ENCODE assay signal across 21 cellular contexts in genomic region chr11:13942908-13943505, GRCh38. TPM values are rescaled to one million over a fixed set of nuclear protein-coding genes. Genes with fewer than 3 reads are reported as not detected.
A peak's percentile ranks its signal among the peaks of the same experiment; 100 is the strongest.
DNase-seq lines count a peak whose midpoint lies in the region; ATAC-seq, FAIRE-seq and TF ChIP-seq lines count a peak whose summit lies in the region.
"Had no signal": no experiment of that assay in that cellular context is flagged by ENCODE, and none has a peak within 500 bp of the region (broad histone marks: within the 10 kb centered on the region; RNA-seq: fewer than 3 reads in every experiment).

No MANE protein-coding gene starts in this region.

- TF ChIP-seq CTCF in RWPE2 (IDR thresholded peaks at IDR 0.05; ENCODE audit: poor library complexity, severe bottlenecking) (no peak), smooth muscle cell (IDR thresholded peaks at IDR 0.05; ENCODE audit: borderline replicate concordance, insufficient read depth, poor library complexity, severe bottlenecking) (no peak)

- no peaks in the 10 kb centered on the region for H4K20me1 ChIP-seq in smooth muscle cell (ENCODE audit: low read depth)

- no peak overlapping the region for H2AFZ ChIP-seq in smooth muscle cell (ENCODE audit: low read depth)

- H3K4me1 ChIP-seq in RWPE2 (ENCODE audit: insufficient read depth, poor library complexity, severe bottlenecking) (peaks cover 21% of the 10 kb centered on the region), smooth muscle cell (ENCODE audit: low read depth) (peaks cover 4% of the 10 kb centered on the region)
- H3K4me1 ChIP-seq: heart right ventricle, upper lobe of left lung had no signal

- DNase-seq in H54 (ENCODE audit: insufficient read length, low spot score) = peak; percentile 31
- no peak for DNase-seq in RWPE2 (ENCODE audit: low spot score)
- peak; percentile 33 for DNase-seq in fibroblast of gingiva (ENCODE audit: low read depth)
- no peak for DNase-seq in smooth muscle cell (lab: John Stamatoyannopoulos, UW; ENCODE audit: unreplicated experiment)
- DNase-seq in stimulated activated CD4-positive, alpha-beta T cell treated with anti-CD3 and anti-CD28 coated beads, Interleukin-15, amount 100 ng/mL, for 24 hours = no peak
- DNase-seq in NAMALWA (ENCODE audit: low spot score) = no peak
- DNase-seq in stimulated activated CD4-positive, alpha-beta T cell treated with anti-CD3 and anti-CD28 coated beads, Interleukin-2, amount 100 ng/mL, for 24 hours = no peak
- DNase-seq: activated CD4-positive, alpha-beta memory T cell treated with anti-CD3 and anti-CD28 coated beads, Interleukin-2, amount 10 ng/mL, durations not matched to agents 7 days and 5 days; CD4-positive, alpha-beta T cell; effector memory CD8-positive, alpha-beta T cell; GOT3; heart right ventricle; Kasumi-1; left cardiac atrium; NCI-H187 treated with DMSO at 0.1 percent for 48 hours; NCI-H82; SHP77 treated with DMSO at 0.1 percent for 48 hours; stimulated activated CD4-positive, alpha-beta T cell treated with anti-CD3 and anti-CD28 coated beads, Interleukin-2, amount 100 ng/mL, for 48 hours; upper lobe of left lung had no signal

- TF ChIP-seq POLR2A in H54 (IDR thresholded peaks at IDR 0.05; ENCODE audit: low read depth, low read length) = no peak

- no peaks in the 10 kb centered on the region for H3K79me2 ChIP-seq in smooth muscle cell (ENCODE audit: low read depth)

- ATAC-seq in RWPE2 (ENCODE audit: low read depth) = peak; percentile 90
- ATAC-seq: effector memory CD8-positive, alpha-beta T cell; heart right ventricle; left cardiac atrium; stimulated activated effector memory CD8-positive, alpha-beta T cell treated with anti-CD3 and anti-CD28 coated beads, Interleukin-12 subunit alpha, Interleukin-12 subunit beta, amount 100 ng/mL, for 72 hours had no signal

- H3K36me3 ChIP-seq in RWPE2 (ENCODE audit: low read depth) (no peaks in the 10 kb centered on the region), smooth muscle cell (ENCODE audit: low read depth) (no peaks in the 10 kb centered on the region)
- H3K36me3 ChIP-seq: heart right ventricle, upper lobe of left lung had no signal

- no peaks in the 10 kb centered on the region for H3K27me3 ChIP-seq in RWPE2 (ENCODE audit: insufficient read depth, poor library complexity, severe bottlenecking)
- no peaks in the 10 kb centered on the region for H3K27me3 ChIP-seq in smooth muscle cell (ENCODE audit: low read depth)
- H3K27me3 ChIP-seq: upper lobe of left lung had no signal

- H3K4me3 ChIP-seq in RWPE2 (ENCODE audit: severe bottlenecking) (no peak overlapping the region), smooth muscle cell (no peak overlapping the region)
- H3K4me3 ChIP-seq: heart right ventricle, upper lobe of left lung had no signal

- H3K9ac ChIP-seq in smooth muscle cell (ENCODE audit: low read depth) = no peak overlapping the region

- H3K27ac ChIP-seq in RWPE2 (ENCODE audit: poor library complexity, severe bottlenecking) (no peak overlapping the region), smooth muscle cell (ENCODE audit: low read depth) (no peak overlapping the region)
- H3K27ac ChIP-seq: heart right ventricle, upper lobe of left lung had no signal

- H3F3A ChIP-seq in smooth muscle cell (ENCODE audit: low read depth) = peaks cover 6% of the 10 kb centered on the region

- peak; percentile 58 for FAIRE-seq in H54 (lab: Jason Lieb, UNC)

- H3K9me3 ChIP-seq in RWPE2 (ENCODE audit: severe bottlenecking) = no peaks in the 10 kb centered on the region
- H3K9me3 ChIP-seq in smooth muscle cell (replicated peaks; ENCODE audit: low read depth) = no peaks in the 10 kb centered on the region
- H3K9me3 ChIP-seq: upper lobe of left lung had no signal

- peak overlapping the region; percentile 29 for H3K4me2 ChIP-seq in smooth muscle cell

RNA-seq across cellular contexts. Expression of gene SPON1, which starts 19.5 kb away (rescaled TPM):
- 38.0 and 58.8 TPM in 2 replicates for total RNA-seq in smooth muscle cell
- 21.3 and 40.6 TPM in 2 replicates for polyA plus RNA-seq in smooth muscle cell
- total RNA-seq: G401 had no signal

Comparison
In these comparisons a context has a peak if more than half of its experiments do, and no peak if none do; other contexts are left out.
1. DNase-seq: peak in H54 (single experiment) and fibroblast of gingiva (single experiment); none in RWPE2 (single experiment), smooth muscle cell (single experiment), stimulated activated CD4-positive, alpha-beta T cell treated with anti-CD3 and anti-CD28 coated beads, Interleukin-15, amount 100 ng/mL, for 24 hours (single experiment), NAMALWA (single experiment) and stimulated activated CD4-positive, alpha-beta T cell treated with anti-CD3 and anti-CD28 coated beads, Interleukin-2, amount 100 ng/mL, for 24 hours (0 of 2).